In the genomic region with DNA sequence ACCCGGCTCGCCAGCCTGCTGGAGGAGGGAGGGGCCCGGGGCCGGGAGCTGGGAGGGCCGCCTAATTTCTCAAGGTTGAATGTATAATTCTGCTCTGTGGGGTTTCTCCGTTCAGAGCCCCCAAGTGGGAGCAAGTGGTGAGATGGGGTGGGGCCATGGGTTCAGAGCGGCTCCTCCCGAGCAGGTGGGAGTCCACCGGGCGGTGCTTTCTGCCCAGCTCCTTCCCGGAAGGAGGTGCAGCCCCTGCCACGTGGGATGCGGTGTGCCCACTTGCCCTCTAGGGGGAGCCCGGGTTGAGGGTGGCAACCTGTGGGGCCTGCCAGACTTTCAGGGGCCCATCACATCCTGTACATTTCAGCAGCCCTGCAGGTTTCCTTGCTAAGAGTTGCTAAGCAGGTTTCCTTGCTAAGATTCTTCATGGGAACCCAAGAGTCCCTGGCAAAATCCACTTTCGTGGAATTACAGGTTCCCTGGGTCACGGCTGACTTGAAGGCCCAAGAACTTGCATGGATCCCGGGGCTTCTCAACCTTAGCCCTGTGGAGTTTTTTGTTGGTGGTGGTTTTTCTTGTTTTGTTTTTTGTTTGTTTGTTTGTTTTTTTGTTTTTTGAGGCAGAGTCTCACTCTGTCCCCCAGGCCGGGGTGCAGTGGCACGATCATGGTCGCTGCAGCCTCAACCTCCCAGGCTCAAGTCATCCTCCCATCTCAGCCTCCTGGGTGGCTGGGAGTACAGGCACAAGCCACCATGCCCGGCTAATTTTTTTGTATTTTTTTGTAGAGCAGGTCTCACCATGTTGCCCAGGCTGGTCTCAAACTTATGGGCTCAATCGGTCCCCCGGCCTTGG, we compare ENCODE assay signal across 7 cellular contexts.
DNase-seq lines count a peak whose midpoint lies in the region; ATAC-seq and TF ChIP-seq lines count a peak whose summit lies in the region.

No MANE protein-coding gene starts in this region.

- H3K4me3 ChIP-seq in colonic mucosa, result peak overlapping the region; percentile 23

- DNase-seq in NCI-H2107 (lab: John Stamatoyannopoulos, UW) (peak; percentile 86), colonic mucosa (peak; percentile 90), myocyte (ENCODE audit: low read depth) (peak; percentile 44)
- peak; percentile 91 for DNase-seq in activated CD4-positive, alpha-beta T cell treated with anti-CD3 and anti-CD28 coated beads for 36 hours
- peak; percentile 46 for DNase-seq in stimulated activated naive CD4-positive, alpha-beta T cell treated with Interleukin-2 at 50 U/mL for 16 hours (lab: John Stamatoyannopoulos, UW)

- H3K9ac ChIP-seq in colonic mucosa (ENCODE audit: low read depth in 2 of 2, low read length in 2 of 2), result no peak overlapping the region

- intact Hi-C loops in activated CD4-positive, alpha-beta T cell treated with anti-CD3 and anti-CD28 coated beads for 36 hours (cut with DNase I, micrococcal nuclease), result loop anchor here in 1 of 2 experiments (2.0 kb wide), 1 partner anchor 110 kb away; no protein-coding TSS in a partner anchor
- intact Hi-C loops in colonic mucosa (cut with DNase I), result no loop called here

- POLR2A ChIA-PET in activated CD4-positive, alpha-beta T cell treated with anti-CD3 and anti-CD28 coated beads for 36 hours (lab: Charles Lee), result no interaction called here

- CTCF ChIA-PET in activated CD4-positive, alpha-beta T cell treated with anti-CD3 and anti-CD28 coated beads for 36 hours (lab: Charles Lee), result interaction anchor here (0.6 to 5.3 kb wide), 19 partner anchors 14 to 320 kb away, joined by 3 to 71 read pairs (median 3); partner anchors contain the start of gene GSE1

- H3K36me3 Mint-ChIP-seq in activated CD4-positive, alpha-beta T cell treated with anti-CD3 and anti-CD28 coated beads for 36 hours (ENCODE audit: low read depth), result no peaks in the 10 kb centered on the region

- H3K27ac Mint-ChIP-seq in activated CD4-positive, alpha-beta T cell treated with anti-CD3 and anti-CD28 coated beads for 36 hours, result peak overlapping the region; percentile 42

- H3K9me3 ChIP-seq in colonic mucosa, result no peaks in the 10 kb centered on the region

- H3K4me1 ChIP-seq in colonic mucosa, result peaks cover 7% of the 10 kb centered on the region

- H3K4me1 Mint-ChIP-seq in activated CD4-positive, alpha-beta T cell treated with anti-CD3 and anti-CD28 coated beads for 36 hours, result peaks cover 12% of the 10 kb centered on the region

- ATAC-seq in activated CD4-positive, alpha-beta T cell treated with anti-CD3 and anti-CD28 coated beads for 36 hours, result peak; percentile 85
- ATAC-seq in HG02610 (IDR thresholded peaks at IDR 0.05; ENCODE audit: unreplicated experiment), result no peak

- no peak overlapping the region for H3K27ac ChIP-seq in colonic mucosa

- no peak overlapping the region for H3K4me3 Mint-ChIP-seq in activated CD4-positive, alpha-beta T cell treated with anti-CD3 and anti-CD28 coated beads for 36 hours

- peaks cover 6% of the 10 kb centered on the region for H3K9me3 Mint-ChIP-seq in activated CD4-positive, alpha-beta T cell treated with anti-CD3 and anti-CD28 coated beads for 36 hours (ENCODE audit: low read depth)

- no peaks in the 10 kb centered on the region for H3K36me3 ChIP-seq in colonic mucosa

- H3K27me3 Mint-ChIP-seq in activated CD4-positive, alpha-beta T cell treated with anti-CD3 and anti-CD28 coated beads for 36 hours, result no peaks in the 10 kb centered on the region

- TF ChIP-seq CTCF in GM12874 (IDR thresholded peaks at IDR 0.05; ENCODE audit: insufficient read depth, low read depth, low read length), result peak; percentile 78
- peak; percentile 79 for TF ChIP-seq CTCF in colonic mucosa (IDR thresholded peaks at IDR 0.05)

- H3K27me3 ChIP-seq in colonic mucosa, result no peaks in the 10 kb centered on the region
